ENCODE assay signal across 8 cellular contexts in the genomic region with DNA sequence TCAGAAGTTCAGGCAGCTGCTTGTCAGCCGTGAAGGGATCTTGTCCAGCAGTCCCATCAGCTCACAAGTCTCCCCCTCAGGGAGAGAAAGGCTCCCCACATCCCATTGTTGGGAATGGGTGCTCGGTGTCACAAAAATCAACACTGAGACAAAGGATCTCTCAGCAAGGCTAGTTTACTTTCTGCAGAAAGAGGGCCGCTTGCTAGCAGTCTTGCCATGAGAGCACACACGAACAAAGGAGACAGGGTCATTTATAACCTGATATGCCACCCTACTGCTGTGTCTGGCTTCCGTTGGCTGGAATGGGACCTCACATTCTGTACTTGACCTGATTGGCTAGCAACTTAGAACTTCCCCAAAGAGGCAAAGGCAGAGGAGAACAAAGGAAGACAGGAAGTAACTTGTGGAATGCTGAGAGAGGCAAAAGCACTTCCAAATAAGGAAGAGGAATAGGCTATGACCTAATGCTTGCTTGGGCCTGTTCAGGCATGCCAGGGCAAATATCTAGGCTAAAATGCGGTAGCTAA. TPM values are rescaled to one million over a fixed set of nuclear protein-coding genes. Genes with fewer than 3 reads are reported as not detected.
DNase-seq lines count a peak whose midpoint lies in the region; ATAC-seq, FAIRE-seq and TF ChIP-seq lines count a peak whose summit lies in the region.

No MANE protein-coding gene starts in this region.

- CTCF ChIA-PET in GM12878 (lab: Yijun Ruan, JAX): no interaction called here

- H3K4me3 ChIP-seq in GM12878: no peak overlapping the region
- no peak overlapping the region for H3K4me3 ChIP-seq in MM.1S (ENCODE audit: low read length)

- intact Hi-C loops in GM12878 (cut with micrococcal nuclease; ENCODE audit: unreplicated experiment): no loop called here

- SMC1A ChIA-PET in GM12878 (lab: Charles Lee; ENCODE audit: uncharacterized antibody, unreplicated experiment): interaction anchor here (1.5 kb wide), 1 partner anchor 18 kb away, joined by 7 read pairs; no protein-coding TSS in a partner anchor

- H3K79me2 ChIP-seq in GM12878 (ENCODE audit: control insufficient read depth, insufficient read depth, low read length) (no peaks in the 10 kb centered on the region), MM.1S (ENCODE audit: low read length) (no peaks in the 10 kb centered on the region)

- BruUV-seq in GM12878 (replicated peaks; lab: Mats Ljungman, UMichigan): no TSS peak

- H3K27me3 ChIP-seq in GM12878 (replicated peaks in 1 of 2; ENCODE audit: control insufficient read depth in 2 of 2, insufficient read depth in 2 of 2, low read length in 1 of 2) (no peaks in the 10 kb centered on the region; a peak in 1 of 4 replicates), MM.1S (replicated peaks; ENCODE audit: insufficient read depth, low read length) (peaks cover 73% of the 10 kb centered on the region)

- TF ChIP-seq CTCF in GM12878 (IDR thresholded peaks at IDR 0.05 in 2 of 3, conservative IDR thresholded peaks at IDR 0.05 in 1 of 3; ENCODE audit: control insufficient read depth in 2 of 3, extremely low read depth in 1 of 3, insufficient read depth in 1 of 3, low read depth in 3 of 3, low read length in 3 of 3) (no peak), MM.1S (IDR thresholded peaks at IDR 0.05; ENCODE audit: low read length) (no peak)

- H3K36me3 ChIP-seq in GM12878 (ENCODE audit: control insufficient read depth in 2 of 2, insufficient read depth in 2 of 2, low read length in 1 of 2) (no peaks in the 10 kb centered on the region), MM.1S (replicated peaks; ENCODE audit: insufficient read depth, low read length) (no peaks in the 10 kb centered on the region)

- RAD21 ChIA-PET in GM12878 (lab: Charles Lee; ENCODE audit: unreplicated experiment): no interaction called here

- no peak for TF ChIP-seq EP300 in GM12878 (IDR thresholded peaks at IDR 0.05; ENCODE audit: borderline replicate concordance in 1 of 2, control insufficient read depth in 1 of 2, low read depth in 2 of 2, low read length in 2 of 2)

- peaks cover 3% of the 10 kb centered on the region; the same call in 1 of the 2 replicates for H3K4me1 ChIP-seq in GM12878 (ENCODE audit: control insufficient read depth, insufficient read depth, low read length)
- no peaks in the 10 kb centered on the region for H3K4me1 ChIP-seq in MM.1S (ENCODE audit: low read length)

- POLR2A ChIA-PET in GM12878 (lab: Charles Lee): interaction anchor here (0.6 kb wide), 1 partner anchor 849 kb away, joined by 3 read pairs; no protein-coding TSS in a partner anchor

- no peak for TF ChIP-seq RAD21 in GM12878 (IDR thresholded peaks at IDR 0.05; ENCODE audit: insufficient read depth, low read depth, low read length)

- no peak overlapping the region for H3K9ac ChIP-seq in GM12878 (ENCODE audit: control insufficient read depth, insufficient read depth, low read length)
- H3K9ac ChIP-seq in MM.1S (ENCODE audit: low read length): no peak overlapping the region

- WGBS in GM12878 (ENCODE audit: insufficient coverage, insufficient replicate concordance, low lambda C conversion rate, missing lambda C conversion rate): 35% methylated on average over 6 of the region's 6 CpGs

- H2AFZ ChIP-seq in GM12878 (ENCODE audit: control insufficient read depth, low read depth, low read length) (peak overlapping the region; percentile 65), MM.1S (ENCODE audit: low read length) (no peak overlapping the region)

- no peak for ATAC-seq in GM12878
- ATAC-seq in GM19324 (IDR thresholded peaks at IDR 0.05; ENCODE audit: low FRiP score, unreplicated experiment): no peak

- no peak for TF ChIP-seq POLR2A in GM12878 (IDR thresholded peaks at IDR 0.05; ENCODE audit: low read depth, low read length)

- no peak overlapping the region; the same call in 1 of the 2 replicates for H3K27ac ChIP-seq in GM12878 (ENCODE audit: control insufficient read depth, insufficient read depth)
- H3K27ac ChIP-seq in temporal lobe (ENCODE audit: low read depth, low read length): peak overlapping the region; percentile 74
- no peak overlapping the region for H3K27ac ChIP-seq in MM.1S (ENCODE audit: low read length)

- in situ Hi-C loops in GM12878 (cut with MboI): no loop called here

- H3F3A ChIP-seq in MM.1S (ENCODE audit: insufficient read depth, low read length): no peaks in the 10 kb centered on the region

- DNase-seq in ELF-1 (ENCODE audit: low read depth, low spot score) (peak; percentile 81), NCI-H2107 treated with DMSO at 0.1 percent for 48 hours (lab: John Stamatoyannopoulos, UW; ENCODE audit: unreplicated experiment) (peak; percentile 71), GM12878 (ENCODE audit: low read depth, low spot score) (peak; percentile 24), islet precursor cell (peak; percentile 91), MM.1S (no peak)
- no peak for DNase-seq in activated T-cell treated with anti-CD3 and anti-CD28 coated beads, Interleukin-2, amount 50 U/mL, for 1 hour

- no peak overlapping the region for H3K4me2 ChIP-seq in GM12878 (ENCODE audit: control insufficient read depth, insufficient read depth)
- no peak overlapping the region for H3K4me2 ChIP-seq in MM.1S (ENCODE audit: low read depth, low read length)

- peaks cover 2% of the 10 kb centered on the region; the same call in 2 of the 3 replicates for H3K9me3 ChIP-seq in GM12878 (replicated peaks; ENCODE audit: control insufficient read depth, insufficient read depth, low read length)
- H3K9me3 ChIP-seq in MM.1S (replicated peaks; ENCODE audit: insufficient read depth, low read length): no peaks in the 10 kb centered on the region

- H3K9me2 ChIP-seq in MM.1S (replicated peaks; ENCODE audit: insufficient read depth, low read length): no peaks in the 10 kb centered on the region

- H4K20me1 ChIP-seq in GM12878 (ENCODE audit: control insufficient read depth, insufficient read depth): no peaks in the 10 kb centered on the region; the same call in 1 of the 2 replicates
- no peaks in the 10 kb centered on the region for H4K20me1 ChIP-seq in MM.1S (ENCODE audit: insufficient read depth, low read length)

- no peak for FAIRE-seq in GM12878 (lab: Jason Lieb, UNC)

TF ChIP-seq in GM12878, 131 proteins besides CTCF, POLR2A, EP300 and RAD21:
- TF ChIP-seq, protein P1, sequence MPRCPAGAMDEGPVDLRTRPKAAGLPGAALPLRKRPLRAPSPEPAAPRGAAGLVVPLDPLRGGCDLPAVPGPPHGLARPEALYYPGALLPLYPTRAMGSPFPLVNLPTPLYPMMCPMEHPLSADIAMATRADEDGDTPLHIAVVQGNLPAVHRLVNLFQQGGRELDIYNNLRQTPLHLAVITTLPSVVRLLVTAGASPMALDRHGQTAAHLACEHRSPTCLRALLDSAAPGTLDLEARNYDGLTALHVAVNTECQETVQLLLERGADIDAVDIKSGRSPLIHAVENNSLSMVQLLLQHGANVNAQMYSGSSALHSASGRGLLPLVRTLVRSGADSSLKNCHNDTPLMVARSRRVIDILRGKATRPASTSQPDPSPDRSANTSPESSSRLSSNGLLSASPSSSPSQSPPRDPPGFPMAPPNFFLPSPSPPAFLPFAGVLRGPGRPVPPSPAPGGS (IDR thresholded peaks at IDR 0.05; ENCODE audit: borderline replicate concordance, insufficient read depth, low read depth, low read length, poor library complexity, severe bottlenecking): no peak
- 0 out of 2 replicates have a peak, but pooled peaks have one; percentile 17 for TF ChIP-seq ATF7 (IDR thresholded peaks at IDR 0.05; ENCODE audit: low read depth)
- no peak for TF ChIP-seq MTA3 (IDR thresholded peaks at IDR 0.05; ENCODE audit: borderline replicate concordance, low read length)
- TF ChIP-seq SMAD5 (IDR thresholded peaks at IDR 0.05; ENCODE audit: low read depth): 0 out of 2 replicates have a peak, but pooled peaks have one; percentile 29
- TF ChIP-seq SRF (IDR thresholded peaks at IDR 0.05; ENCODE audit: low read depth in 2 of 2, low read length in 2 of 2): 0 out of 4 replicates have a peak, but pooled peaks of 1 of the 2 experiments have one; percentile 55
- TF ChIP-seq WRNIP1 (IDR thresholded peaks at IDR 0.05; ENCODE audit: borderline replicate concordance, low read depth, low read length): no peak

RNA-seq across cellular contexts. Expression of a gene that starts 8.7 kb away (rescaled TPM):
- total RNA-seq in GM12878 (2013; cell fraction: nucleolus; rRNA removed): not detected in 2 replicates
- total RNA-seq in GM12878 (2014; rRNA removed): not detected in 2 replicates
- not detected in 2 replicates for total RNA-seq in GM12878 (2014; rRNA removed; fragmentation: Illumina TruSeq; extraction: Trizol)
- total RNA-seq in GM12878 (2021): not detected in 2 replicates
- not detected for polyA plus RNA-seq in GM12878 (2011; ENCODE audit: low read depth)
- not detected in 2 replicates for polyA plus RNA-seq in GM12878 (2011; rRNA removed)
- not detected in 2 replicates for polyA plus RNA-seq in GM12878 (2011; cell fraction: cytosol; rRNA removed)
- polyA plus RNA-seq in GM12878 (2011; cell fraction: nucleus; rRNA removed): not detected in 2 replicates
- polyA plus RNA-seq in GM12878 (2012): not detected in 2 replicates
- polyA plus RNA-seq in GM12878 (2014; fragmentation: Illumina TruSeq; extraction: Trizol): not detected in 2 replicates
- polyA plus RNA-seq in GM12878 (2014; fragmentation: Nextera tagmentation; extraction: Ambion mirVana): not detected
- not detected in 2 replicates for polyA plus RNA-seq in GM12878 (2014; rRNA removed)
- polyA plus RNA-seq in GM12878 (2016; fragmentation: Nextera tagmentation; extraction: Ambion mirVana): not detected
- polyA minus RNA-seq in GM12878 (2011; rRNA and poly(A)+ RNA removed): not detected in 2 replicates
- not detected in 2 replicates for polyA minus RNA-seq in GM12878 (2011; cell fraction: cytosol; rRNA and poly(A)+ RNA removed)
- polyA minus RNA-seq in GM12878 (2011; cell fraction: nucleus; rRNA and poly(A)+ RNA removed): not detected in 2 replicates
- not detected for total RNA-seq in temporal lobe

RNA-seq across cellular contexts. Expression of a gene that starts 14.9 kb away (rescaled TPM):
- not detected in 2 replicates for total RNA-seq in GM12878 (2013; cell fraction: nucleolus; rRNA removed)
- not detected in 2 replicates for total RNA-seq in GM12878 (2014; rRNA removed)
- total RNA-seq in GM12878 (2014; rRNA removed; fragmentation: Illumina TruSeq; extraction: Trizol): not detected in 2 replicates
- total RNA-seq in GM12878 (2021): not detected in 2 replicates
- not detected for polyA plus RNA-seq in GM12878 (2011; ENCODE audit: low read depth)
- 0.19 and 0.37 TPM in 2 replicates for polyA plus RNA-seq in GM12878 (2011; rRNA removed)
- 0.12 and 0.15 TPM in 2 replicates for polyA plus RNA-seq in GM12878 (2011; cell fraction: cytosol; rRNA removed)
- polyA plus RNA-seq in GM12878 (2011; cell fraction: nucleus; rRNA removed): 0.18 TPM in 1 of 2 replicates, not detected in the other
- polyA plus RNA-seq in GM12878 (2012): not detected in 2 replicates
- polyA plus RNA-seq in GM12878 (2014; fragmentation: Illumina TruSeq; extraction: Trizol): not detected in 2 replicates
- polyA plus RNA-seq in GM12878 (2014; fragmentation: Nextera tagmentation; extraction: Ambion mirVana): not detected
- polyA plus RNA-seq in GM12878 (2014; rRNA removed): not detected in 2 replicates
- not detected for polyA plus RNA-seq in GM12878 (2016; fragmentation: Nextera tagmentation; extraction: Ambion mirVana)
- not detected in 2 replicates for polyA minus RNA-seq in GM12878 (2011; rRNA and poly(A)+ RNA removed)
- polyA minus RNA-seq in GM12878 (2011; cell fraction: cytosol; rRNA and poly(A)+ RNA removed): not detected in 2 replicates
- not detected in 2 replicates for polyA minus RNA-seq in GM12878 (2011; cell fraction: nucleus; rRNA and poly(A)+ RNA removed)
- not detected for total RNA-seq in temporal lobe

Comparison
In these comparisons a context has a peak if more than half of its experiments do, and no peak if none do; other contexts are left out.
1. DNase-seq: peak in ELF-1 (single experiment), NCI-H2107 treated with DMSO at 0.1 percent for 48 hours (single experiment), GM12878 (single experiment) and islet precursor cell (single experiment); none in MM.1S (single experiment) and activated T-cell treated with anti-CD3 and anti-CD28 coated beads, Interleukin-2, amount 50 U/mL, for 1 hour (single experiment).